In genomic region chrX:14673764-14674163, GRCh38 we compare ENCODE assay signal across 8 cellular contexts.
DNase-seq lines count a peak whose midpoint lies in the region; ATAC-seq and TF ChIP-seq lines count a peak whose summit lies in the region.

No MANE protein-coding gene starts in this region.

- ATAC-seq in GM18508 (IDR thresholded peaks at IDR 0.05; ENCODE audit: insufficient read depth, unreplicated experiment): peak; percentile 90
- ATAC-seq in HG02763 (IDR thresholded peaks at IDR 0.05; ENCODE audit: unreplicated experiment): peak; percentile 93

- H3K27ac Mint-ChIP-seq in type B pancreatic cell: peak overlapping the region; percentile 69

- H3K4me3 Mint-ChIP-seq in type B pancreatic cell: no peak overlapping the region

- no peaks in the 10 kb centered on the region for H3K36me3 Mint-ChIP-seq in type B pancreatic cell

- TF ChIP-seq CTCF in epithelial cell of proximal tubule (conservative IDR thresholded peaks at IDR 0.05; ENCODE audit: low read depth, low read length) (no peak), type B pancreatic cell (conservative IDR thresholded peaks at IDR 0.05) (no peak)

- H3K4me3 ChIP-seq in epithelial cell of proximal tubule (ENCODE audit: low read depth, low read length): no peak overlapping the region

- peaks cover 7% of the 10 kb centered on the region for H3K9me3 Mint-ChIP-seq in type B pancreatic cell

- peaks cover 3% of the 10 kb centered on the region for H3K4me1 Mint-ChIP-seq in type B pancreatic cell (ENCODE audit: unreplicated experiment)

- no peaks in the 10 kb centered on the region for H3K27me3 Mint-ChIP-seq in type B pancreatic cell

- DNase-seq in AG08396 (ENCODE audit: low spot score): peak; percentile 51
- peak; percentile 44 for DNase-seq in NCI-H1694 (lab: John Stamatoyannopoulos, UW)
- peak; percentile 86 for DNase-seq in epithelial cell of proximal tubule (ENCODE audit: low read depth)
- no peak for DNase-seq in type B pancreatic cell (ENCODE audit: extremely low spot score, unreplicated experiment)
- DNase-seq in occipital lobe (lab: John Stamatoyannopoulos, UW): no peak
- no peak for DNase-seq in T1000 (lab: John Stamatoyannopoulos, UW)

Comparison
In these comparisons a context has a peak if more than half of its experiments do, and no peak if none do; other contexts are left out.
1. DNase-seq: peak in AG08396 (single experiment), NCI-H1694 (single experiment) and epithelial cell of proximal tubule (single experiment); none in type B pancreatic cell (single experiment), occipital lobe (single experiment) and T1000 (single experiment).